In the genomic region with DNA sequence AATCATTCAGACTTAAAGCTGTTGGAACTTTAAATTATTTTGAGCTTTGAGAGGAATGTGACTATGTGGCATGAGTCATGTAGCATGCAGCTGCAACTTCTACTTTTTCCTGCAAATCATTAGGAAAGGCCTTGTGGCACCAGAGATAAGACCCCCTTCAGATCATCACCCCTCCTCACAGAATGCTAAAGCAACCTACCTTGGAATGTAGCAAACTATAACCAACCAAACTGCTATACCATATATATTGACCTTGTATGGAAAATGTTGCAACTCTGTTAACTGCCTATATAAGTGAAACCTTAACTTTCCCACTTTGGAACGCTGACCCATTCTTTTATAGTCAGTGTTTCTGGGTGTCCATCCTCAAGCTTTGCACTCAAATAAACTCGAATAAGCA, we compare ENCODE assay signal across 20 cellular contexts. TPM values are rescaled to one million over a fixed set of nuclear protein-coding genes. Genes with fewer than 3 reads are reported as not detected.
A peak's percentile ranks its signal among the peaks of the same experiment; 100 is the strongest.
DNase-seq lines count a peak whose midpoint lies in the region; ATAC-seq, FAIRE-seq and TF ChIP-seq lines count a peak whose summit lies in the region.
"Had no signal": no experiment of that assay in that cellular context is flagged by ENCODE, and none has a peak within 500 bp of the region (broad histone marks: within the 10 kb centered on the region; RNA-seq: fewer than 3 reads in every experiment).

No MANE protein-coding gene starts in this region.

- H3K18ac ChIP-seq in IMR-90 (ENCODE audit: low read depth, low read length): peak overlapping the region; percentile 94; the same call in 1 of the 2 replicates

- H2BK120ac ChIP-seq in IMR-90 (ENCODE audit: low read depth, low read length): peak overlapping the region; percentile 80

- H2AK9ac ChIP-seq in IMR-90 (replicated peaks; ENCODE audit: low read depth, low read length, poor library complexity): no peak overlapping the region

- intact Hi-C loops in IMR-90 (cut with micrococcal nuclease) (loop anchor here (2.0 to 5.0 kb wide), 2 partner anchors 201 to 311 kb away; partner anchors contain the start of gene TMSB4X), K562 (cut with micrococcal nuclease) (no loop called here), right lobe of liver (cut with DNase I) (no loop called here)

- H3K9me1 ChIP-seq in IMR-90 (ENCODE audit: insufficient read depth, low read length) (no peaks in the 10 kb centered on the region), K562 (ENCODE audit: control insufficient read depth, insufficient read depth, low read length) (no peaks in the 10 kb centered on the region), keratinocyte (ENCODE audit: control insufficient read depth, extremely low read depth, insufficient read depth, low read length) (no peaks in the 10 kb centered on the region)

- H2BK15ac ChIP-seq in IMR-90 (ENCODE audit: low read depth, low read length): peak overlapping the region; percentile 48; the same call in 1 of the 3 replicates

- H3K79me2 ChIP-seq in ACC112 (ENCODE audit: control insufficient read depth, insufficient read depth, low read length, unreplicated experiment) (no peaks in the 10 kb centered on the region), K562 (ENCODE audit: control insufficient read depth, insufficient read depth, low read length) (peaks cover 17% of the 10 kb centered on the region), keratinocyte (ENCODE audit: control insufficient read depth, insufficient read depth, low read length) (no peaks in the 10 kb centered on the region)

- H3K4me1 ChIP-seq in ACC112 (ENCODE audit: control insufficient read depth, insufficient read depth, low read length, unreplicated experiment): peaks cover 52% of the 10 kb centered on the region
- H3K4me1 ChIP-seq in IMR-90 (ENCODE audit: control insufficient read depth, insufficient read depth, low read length): peaks cover 11% of the 10 kb centered on the region; the same call in 1 of the 2 replicates
- peaks cover 8 to 39% of the 10 kb centered on the region in 2 experiments for H3K4me1 ChIP-seq in K562 (replicated peaks in 1 of 2; ENCODE audit: control insufficient read depth in 2 of 2, insufficient read depth in 2 of 2, low read length in 2 of 2)
- peaks cover 17% of the 10 kb centered on the region for H3K4me1 ChIP-seq in keratinocyte (ENCODE audit: control insufficient read depth, extremely low read depth, insufficient read depth, low read length)
- no peaks in the 10 kb centered on the region for H3K4me1 ChIP-seq in right lobe of liver
- H3K4me1 ChIP-seq: tibial nerve had no signal

- H3K36me3 ChIP-seq in ACC112 (ENCODE audit: insufficient read depth, low read length) (peaks cover 3% of the 10 kb centered on the region; the same call in 1 of the 2 replicates), IMR-90 (ENCODE audit: control insufficient read depth, insufficient read depth, low read length) (no peaks in the 10 kb centered on the region), K562 (ENCODE audit: control insufficient read depth, insufficient read depth, low read length) (no peaks in the 10 kb centered on the region), keratinocyte (ENCODE audit: control insufficient read depth in 2 of 2, extremely low read depth in 1 of 2, insufficient read depth in 2 of 2, low read length in 2 of 2) (no peaks in the 10 kb centered on the region), right lobe of liver (no peaks in the 10 kb centered on the region)
- H3K36me3 ChIP-seq: MG63, tibial nerve had no signal

- peak overlapping the region; percentile 38; the same call in 1 of the 2 replicates for H3K4me2 ChIP-seq in IMR-90 (ENCODE audit: low read depth, low read length)
- peak overlapping the region; percentile 40 for H3K4me2 ChIP-seq in K562 (ENCODE audit: insufficient read depth, low read length)
- no peak overlapping the region for H3K4me2 ChIP-seq in keratinocyte (ENCODE audit: control insufficient read depth, extremely low read depth, insufficient read depth, low read depth, low read length)

- no peak overlapping the region for H4K91ac ChIP-seq in IMR-90 (ENCODE audit: insufficient read depth, low read depth, low read length)

- no CpG with 5 or more reads among the region's 2 CpGs for WGBS in IMR-90 (ENCODE audit: extremely low coverage in 2 of 2, insufficient read length in 1 of 2), 2 experiments
- 3% methylated on average over 2 of the region's 2 CpGs for WGBS in K562 (ENCODE audit: insufficient coverage, low coverage, missing lambda C conversion rate)
- WGBS in right lobe of liver (ENCODE audit: insufficient coverage, low coverage, low lambda C conversion rate, missing lambda C conversion rate): 30% methylated on average over 2 of the region's 2 CpGs

- H3K56ac ChIP-seq in IMR-90 (ENCODE audit: extremely low read depth, insufficient read depth, low read length): peak overlapping the region; percentile 30; the same call in 1 of the 2 replicates

- H2BK5ac ChIP-seq in IMR-90 (ENCODE audit: low read depth, low read length, poor library complexity, severe bottlenecking): peak overlapping the region; percentile 96

- BruUV-seq in IMR-90 (replicated peaks; lab: Mats Ljungman, UMichigan) (no TSS peak), K562 (replicated peaks; lab: Mats Ljungman, UMichigan) (no TSS peak)

- peak overlapping the region; percentile 86 for H2BK20ac ChIP-seq in IMR-90 (ENCODE audit: low read depth, low read length)

- H3K23ac ChIP-seq in IMR-90 (ENCODE audit: low read depth, low read length): no peak overlapping the region

- H3K27ac ChIP-seq in ACC112 (ENCODE audit: low read depth, low read length): peak overlapping the region; percentile 81
- peak overlapping the region; percentile 78; the same call in 1 of the 2 replicates for H3K27ac ChIP-seq in IMR-90 (ENCODE audit: insufficient read depth, low read length)
- peak overlapping the region; percentile 72 for H3K27ac ChIP-seq in K562 (ENCODE audit: extremely low read depth, low read depth, low read length)
- no peak overlapping the region for H3K27ac ChIP-seq in keratinocyte (ENCODE audit: control insufficient read depth, insufficient read depth, low read length)
- H3K27ac ChIP-seq in right lobe of liver: no peak overlapping the region
- H3K27ac ChIP-seq: spleen, tibial nerve had no signal

- H4K20me1 ChIP-seq in IMR-90 (ENCODE audit: insufficient read depth, low read length) (no peaks in the 10 kb centered on the region), K562 (replicated peaks; ENCODE audit: control insufficient read depth, insufficient read depth, low read length) (no peaks in the 10 kb centered on the region), keratinocyte (ENCODE audit: control insufficient read depth, extremely low read depth, insufficient read depth, low read length) (no peaks in the 10 kb centered on the region)

- CTCF ChIA-PET in IMR-90 (lab: Yijun Ruan, JAX): no interaction called here
- CTCF ChIA-PET in K562 (lab: Yijun Ruan, JAX; ENCODE audit: low intra/inter-chr PET ratio): no interaction called here

- H2AFZ ChIP-seq in ACC112 (ENCODE audit: low read length, unreplicated experiment) (peak overlapping the region; percentile 89), IMR-90 (replicated peaks; ENCODE audit: low read length, poor library complexity) (peak overlapping the region; percentile 58), K562 (ENCODE audit: low read depth, low read length) (peak overlapping the region; percentile 73), keratinocyte (ENCODE audit: control insufficient read depth, low read length) (no peak overlapping the region)

- H4K5ac ChIP-seq in IMR-90 (ENCODE audit: low read depth, low read length): peak overlapping the region; percentile 93; the same call in 1 of the 2 replicates

- TF ChIP-seq EP300 in K562 (IDR thresholded peaks at IDR 0.05; ENCODE audit: low read length): peak; percentile 79; the same call in 1 of the 2 replicates

- FAIRE-seq in K562 (lab: Jason Lieb, UNC) (peak; percentile 74), keratinocyte (lab: Jason Lieb, UNC) (peak; percentile 13)
- FAIRE-seq: H1, kidney had no signal

- H4K8ac ChIP-seq in IMR-90 (ENCODE audit: low read depth in 2 of 2, low read length in 2 of 2): peak overlapping the region; percentile 64 to 79; a peak in 3 of 4 replicates

- peak overlapping the region; percentile 62; the same call in 1 of the 2 replicates for H3K4ac ChIP-seq in IMR-90 (ENCODE audit: low read depth, low read length)

- in situ Hi-C loops in IMR-90 (cut with MboI; ENCODE audit: low sequenced_read_pairs) (no loop called here), K562 (cut with MboI) (no loop called here)

- H3K14ac ChIP-seq in IMR-90 (replicated peaks; ENCODE audit: low read depth, low read length): no peak overlapping the region

- POLR2A ChIA-PET in IMR-90 (lab: Charles Lee; ENCODE audit: unreplicated experiment): no interaction called here
- POLR2A ChIA-PET in K562 (lab: Yijun Ruan, JAX): no interaction called here

- dilution Hi-C loops in IMR-90 (cut with HindIII; ENCODE audit: low sequenced_read_pairs, unreplicated experiment) (no loop called here), keratinocyte (cut with MboI; ENCODE audit: extremely low pct_ligation_motif_present, low sequenced_read_pairs) (no loop called here)

- TF ChIP-seq RAD21 in IMR-90 (IDR thresholded peaks at IDR 0.05; ENCODE audit: low read length) (no peak), K562 (CRISPR knock-in tag; conservative IDR thresholded peaks at IDR 0.05 in 1 of 2, IDR thresholded peaks at IDR 0.05 in 1 of 2) (no peak)

- DNase-seq in IMR-90 (peak; percentile 72), K562 (ENCODE audit: extremely low read depth in 1 of 4, low spot score in 3 of 4) (peak; percentile 11 to 69 (median 25)), keratinocyte (ENCODE audit: low read depth, low spot score) (no peak), right lobe of liver (no peak), SW480 (ENCODE audit: low spot score) (no peak), NOMO-1 treated with DMSO at 0.1 percent for 48 hours (lab: John Stamatoyannopoulos, UW; ENCODE audit: unreplicated experiment) (no peak)
- DNase-seq in activated CD4-positive, alpha-beta T cell treated with anti-CD3 and anti-CD28 coated beads for 48 hours: no peak
- DNase-seq: activated CD8-positive, alpha-beta T cell treated with anti-CD3 and anti-CD28 coated beads, Interleukin-2, amount 10 ng/mL, durations not matched to agents 7 days and 5 days; activated gamma-delta T cell treated with Interleukin-2 at 50 U/mL for 16 hours; cerebellar nuclear complex; kidney; MG63; natural killer cell; NCI-H2171; spleen; T-helper 1 cell had no signal

- H3K4me3 ChIP-seq in ACC112 (ENCODE audit: low read depth, low read length) (peak overlapping the region; percentile 7; the same call in 1 of the 2 replicates), IMR-90 (ENCODE audit: insufficient read depth, low read depth, low read length) (no peak overlapping the region), K562 (no peak overlapping the region), keratinocyte (ENCODE audit: control insufficient read depth in 2 of 3, extremely low read depth in 1 of 3, insufficient read depth in 2 of 3, low read depth in 1 of 3, low read length in 3 of 3) (no peak overlapping the region), right lobe of liver (no peak overlapping the region)
- H3K4me3 ChIP-seq: MG63, spleen, tibial nerve had no signal

- H3K79me1 ChIP-seq in IMR-90 (ENCODE audit: low read depth in 1 of 2, low read length in 2 of 2): no peaks in the 10 kb centered on the region

- H3K27me3 ChIP-seq in ACC112 (ENCODE audit: insufficient read depth, low read length): no peaks in the 10 kb centered on the region
- no peaks in the 10 kb centered on the region for H3K27me3 ChIP-seq in IMR-90 (ENCODE audit: control insufficient read depth, insufficient read depth, low read length)
- H3K27me3 ChIP-seq in K562 (ENCODE audit: control insufficient read depth in 2 of 2, insufficient read depth in 2 of 2, low read length in 2 of 2): no peaks in the 10 kb centered on the region
- no peaks in the 10 kb centered on the region for H3K27me3 ChIP-seq in keratinocyte (ENCODE audit: control insufficient read depth, extremely low read depth, insufficient read depth, low read length)
- H3K27me3 ChIP-seq in right lobe of liver: no peaks in the 10 kb centered on the region
- H3K27me3 ChIP-seq: MG63, spleen had no signal

- no peak overlapping the region for H2AK5ac ChIP-seq in IMR-90 (ENCODE audit: low read depth, low read length)

- H3K9ac ChIP-seq in IMR-90 (ENCODE audit: low read depth, low read length) (no peak overlapping the region), K562 (ENCODE audit: insufficient read depth in 1 of 2, low read depth in 2 of 2, low read length in 2 of 2) (peak overlapping the region in 1 of 2 experiments; percentile 35; a peak in 2 of 4 replicates), keratinocyte (ENCODE audit: control insufficient read depth, extremely low read depth, insufficient read depth, low read length) (no peak overlapping the region)

- TF ChIP-seq POLR2A in IMR-90 (IDR thresholded peaks at IDR 0.05; ENCODE audit: low read depth, low read length): no peak
- TF ChIP-seq POLR2A in K562 (conservative IDR thresholded peaks at IDR 0.05): no peak
- no peak for TF ChIP-seq POLR2A in right lobe of liver (IDR thresholded peaks at IDR 0.05)

- ATAC-seq in IMR-90 (ENCODE audit: low read depth): peak; percentile 54
- peak; percentile 32 for ATAC-seq in K562
- no peak for ATAC-seq in right lobe of liver
- ATAC-seq: activated CD8-positive, alpha-beta T cell treated with anti-CD3 and anti-CD28 coated beads, Interleukin-2, amount 10 ng/mL, durations not matched to agents 7 days and 5 days; natural killer cell had no signal

- TF ChIP-seq CTCF in IMR-90 (conservative IDR thresholded peaks at IDR 0.05; ENCODE audit: low read depth, low read length) (no peak), K562 (IDR thresholded peaks at IDR 0.05 in 2 of 3, conservative IDR thresholded peaks at IDR 0.05 in 1 of 3; ENCODE audit: insufficient read depth in 2 of 3, low read depth in 1 of 3, low read length in 3 of 3) (no peak), keratinocyte (optimal IDR thresholded peaks at IDR 0.05 in 1 of 3, IDR thresholded peaks at IDR 0.05 in 1 of 3, conservative IDR thresholded peaks at IDR 0.05 in 1 of 3; ENCODE audit: extremely low read depth in 1 of 3, insufficient read depth in 2 of 3, low read length in 3 of 3) (no peak), right lobe of liver (IDR thresholded peaks at IDR 0.05) (no peak)

- H3K9me3 ChIP-seq in IMR-90 (ENCODE audit: control insufficient read depth, insufficient read depth, low read length) (no peaks in the 10 kb centered on the region; the same call in 1 of the 2 replicates), K562 (replicated peaks; ENCODE audit: control insufficient read depth, insufficient read depth, low read depth, low read length) (peaks cover 3% of the 10 kb centered on the region; the same call in 1 of the 2 replicates), keratinocyte (ENCODE audit: control insufficient read depth, low read depth, low read length) (peaks cover 6% of the 10 kb centered on the region), right lobe of liver (peaks cover 0 to 7% (median 0%) of the 10 kb centered on the region in 4 donors)
- H3K9me3 ChIP-seq: MG63, tibial nerve had no signal

RNA-seq across cellular contexts. Expression of gene ATXN3L, which starts 32.0 kb away (rescaled TPM):
- total RNA-seq in IMR-90 (2012; rRNA removed) (not detected in 2 replicates), K562 (2014; rRNA removed) (not detected in 2 replicates), K562 (2014; rRNA removed; fragmentation: Illumina TruSeq; extraction: Trizol) (not detected in 2 replicates), K562 (2015; rRNA removed; fragmentation: Illumina TruSeq; extraction: Trizol) (not detected in 2 replicates), K562 (2021) (not detected in 2 replicates), right lobe of liver (not detected)
- polyA plus RNA-seq in IMR-90 (2012; rRNA removed) (not detected in 2 replicates), K562 (2011; rRNA removed) (not detected in 2 replicates), K562 (2014; fragmentation: Illumina TruSeq; extraction: Trizol) (not detected in 2 replicates), K562 (2014; fragmentation: Nextera tagmentation; extraction: Ambion mirVana) (under 1 TPM; 0.04 to 0.31 TPM), K562 (2014; rRNA removed) (not detected in 2 replicates), keratinocyte (not detected in 3 replicates)
- not detected in 2 replicates for polyA plus RNA-seq in IMR-90 (2012; cell fraction: cytosol; rRNA removed)
- polyA plus RNA-seq in IMR-90 (2012; cell fraction: nucleus; rRNA removed; ENCODE audit: low replicate concordance): not detected in 2 replicates
- 0.21 and 0.67 TPM in 2 replicates for total RNA-seq in K562 (2011; cell fraction: chromatin; rRNA removed; ENCODE audit: low replicate concordance)
- total RNA-seq in K562 (2011; cell fraction: nucleolus; rRNA removed): not detected in 2 replicates
- not detected in 2 replicates for total RNA-seq in K562 (2011; cell fraction: nucleoplasm; rRNA removed)
- polyA plus RNA-seq in K562 (2011; cell fraction: cytosol; rRNA removed): not detected in 2 replicates
- polyA plus RNA-seq in K562 (2011; cell fraction: nucleus; rRNA removed): not detected in 2 replicates
- 1.9 and 5.9 TPM in 2 replicates for polyA plus RNA-seq in K562 (2012)
- not detected in 2 replicates for polyA minus RNA-seq in K562 (2011; rRNA and poly(A)+ RNA removed)
- not detected in 2 replicates for polyA minus RNA-seq in K562 (2011; cell fraction: cytosol; rRNA and poly(A)+ RNA removed)
- 0.27 and 0.33 TPM in 2 replicates for polyA minus RNA-seq in K562 (2011; cell fraction: nucleus; rRNA and poly(A)+ RNA removed)
- polyA plus RNA-seq in keratinocyte (2011; ENCODE audit: low read depth): not detected
- not detected in 2 replicates for polyA plus RNA-seq in keratinocyte (2011; cell fraction: cytosol; rRNA removed)
- polyA plus RNA-seq in keratinocyte (2011; cell fraction: nucleus; rRNA removed): not detected in 2 replicates
- polyA plus RNA-seq in keratinocyte (2012; ENCODE audit: low replicate concordance): not detected in 2 replicates
- polyA minus RNA-seq in keratinocyte: not detected in 3 replicates
- not detected for polyA minus RNA-seq in keratinocyte (2011; cell fraction: cytosol; rRNA and poly(A)+ RNA removed)
- not detected in 2 replicates for polyA minus RNA-seq in keratinocyte (2011; cell fraction: nucleus; rRNA and poly(A)+ RNA removed)
- total RNA-seq: A673; activated CD8-positive, alpha-beta T cell treated with anti-CD3 and anti-CD28 coated beads, Interleukin-2, amount 10 ng/mL, durations not matched to agents 7 days and 5 days; H1; kidney; natural killer cell; spleen; tibial nerve had no signal
- polyA plus RNA-seq: H1, spleen had no signal

Comparison
In these comparisons a context has a peak if more than half of its experiments do, and no peak if none do; other contexts are left out.
1. H3K27ac ChIP-seq: peak in ACC112 (single experiment), IMR-90 (single experiment) and K562 (single experiment); none in keratinocyte (single experiment) and right lobe of liver (0 of 3).
2. ATAC-seq: peak in IMR-90 (single experiment) and K562 (single experiment); none in right lobe of liver (0 of 4).
3. DNase-seq: peak in IMR-90 (single experiment) and K562 (4 of 4); none in keratinocyte (single experiment), right lobe of liver (0 of 3), SW480 (single experiment), activated CD4-positive, alpha-beta T cell treated with anti-CD3 and anti-CD28 coated beads for 48 hours (single experiment) and NOMO-1 treated with DMSO at 0.1 percent for 48 hours (single experiment).